ENCODE assay signal across 24 cellular contexts in the genomic region with DNA sequence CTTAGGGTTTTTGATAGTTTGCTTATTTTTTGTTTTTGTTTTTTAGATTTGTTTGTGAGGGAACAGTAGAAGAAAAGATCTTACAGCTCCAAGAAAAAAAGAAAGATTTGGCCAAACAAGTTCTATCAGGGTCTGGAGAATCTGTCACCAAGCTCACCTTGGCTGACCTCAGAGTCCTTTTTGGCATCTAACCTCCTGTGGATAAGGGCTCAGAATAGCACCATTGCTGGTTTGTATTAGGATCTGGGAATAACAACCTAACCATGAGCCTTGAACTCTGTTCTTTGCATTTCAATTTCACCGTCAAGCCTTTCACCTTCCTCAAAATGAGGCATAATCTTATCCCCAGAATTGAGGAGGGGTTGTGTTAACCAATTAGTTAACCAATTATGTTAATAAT. TPM values are rescaled to one million over a fixed set of nuclear protein-coding genes. Genes with fewer than 3 reads are reported as not detected.
"Had no signal": no experiment of that assay in that cellular context is flagged by ENCODE, and none has a peak within 500 bp of the region (broad histone marks: within the 10 kb centered on the region; RNA-seq: fewer than 3 reads in every experiment).

No MANE protein-coding gene starts in this region.

- H3K9me3 ChIP-seq: ovary, psoas muscle, right lobe of liver, sigmoid colon, stomach, thoracic aorta, thyroid gland, tibial nerve, upper lobe of right lung, uterus had no signal

- ATAC-seq: naive thymus-derived CD4-positive, alpha-beta T cell; natural killer cell; right lobe of liver; stimulated activated effector memory CD8-positive, alpha-beta T cell treated with anti-CD3 and anti-CD28 coated beads, Interleukin-12 subunit alpha, Interleukin-12 subunit beta, amount 100 ng/mL, for 72 hours; stimulated activated naive B cell treated with anti-CD40 and anti-IgM and Interleukin-4, amounts not matched to agents 10 μg/mL and 1 μg/mL and 100 μg/mL, for 72 hours; upper lobe of right lung had no signal

- H3K4me1 ChIP-seq: neural progenitor cell, parathyroid adenoma, right lobe of liver, sigmoid colon, upper lobe of right lung, uterus had no signal

- H3K27me3 ChIP-seq: neural progenitor cell, ovary, right lobe of liver, sigmoid colon, stomach, thyroid gland, tibial nerve, upper lobe of right lung, uterus had no signal

- H3K27ac ChIP-seq: neural progenitor cell, ovary, parathyroid adenoma, psoas muscle, right lobe of liver, sigmoid colon, stomach, thoracic aorta, thyroid gland, tibial nerve, upper lobe of right lung, uterus had no signal

- H3K4me3 ChIP-seq: neural progenitor cell, ovary, psoas muscle, right lobe of liver, sigmoid colon, stomach, thoracic aorta, thyroid gland, tibial nerve, upper lobe of right lung, uterus had no signal

- DNase-seq: naive thymus-derived CD4-positive, alpha-beta T cell; natural killer cell; occipital lobe; ovary; posterior cingulate gyrus; psoas muscle; right lobe of liver; sigmoid colon; small intestine; stimulated activated CD4-positive, alpha-beta T cell treated with anti-CD3 and anti-CD28 coated beads, Interleukin-15, amount 100 ng/mL, for 24 hours; stimulated activated CD4-positive, alpha-beta T cell treated with anti-CD3 and anti-CD28 coated beads, Interleukin-2, amount 100 ng/mL, for 24 hours; stimulated activated CD4-positive, alpha-beta T cell treated with anti-CD3 and anti-CD28 coated beads, Interleukin-2, amount 100 ng/mL, for 48 hours; stimulated activated CD4-positive, alpha-beta T cell treated with anti-CD3 and anti-CD28 coated beads, Interleukin-4, amount 100 ng/mL, for 24 hours; stimulated activated naive B cell treated with anti-CD40 and anti-IgM and Interleukin-4, amounts not matched to agents 10 μg/mL and 1 μg/mL and 100 μg/mL, for 72 hours; stimulated activated naive CD4-positive, alpha-beta T cell treated with Interleukin-2 at 50 U/mL for 16 hours; stomach; thyroid gland; upper lobe of right lung; uterus had no signal

RNA-seq across cellular contexts. Expression of a gene that starts 20.2 kb away (rescaled TPM):
- polyA plus RNA-seq: naive thymus-derived CD4-positive, alpha-beta T cell had no signal
